Comparison of ENCODE assay signal across 1 cellular context in the genomic region with DNA sequence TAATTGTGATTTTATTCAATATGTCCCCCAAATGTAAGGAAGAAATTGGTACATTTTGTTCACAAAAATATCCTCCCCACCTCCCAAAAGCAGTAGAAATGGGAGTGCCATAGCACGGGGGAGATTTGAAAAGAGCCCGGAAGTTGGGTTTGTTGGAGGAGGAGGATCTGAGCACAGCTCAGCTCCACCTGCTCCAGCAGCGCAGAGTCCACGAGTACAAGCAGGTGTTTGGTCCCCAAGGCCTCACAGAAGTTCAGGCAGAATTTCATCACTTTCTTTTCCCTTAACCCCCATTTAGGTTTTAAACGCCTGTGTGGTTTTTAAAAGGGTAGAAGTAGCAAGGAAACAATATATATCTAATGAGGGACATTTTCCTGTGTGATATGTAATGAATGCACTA.
TF ChIP-seq lines count a peak whose summit lies in the region.

No MANE protein-coding gene starts in this region.

TF ChIP-seq in WTC11, 78 proteins besides CTCF, POLR2A, EP300 and RAD21 (continued from another document):
- TF ChIP-seq, protein P1, sequence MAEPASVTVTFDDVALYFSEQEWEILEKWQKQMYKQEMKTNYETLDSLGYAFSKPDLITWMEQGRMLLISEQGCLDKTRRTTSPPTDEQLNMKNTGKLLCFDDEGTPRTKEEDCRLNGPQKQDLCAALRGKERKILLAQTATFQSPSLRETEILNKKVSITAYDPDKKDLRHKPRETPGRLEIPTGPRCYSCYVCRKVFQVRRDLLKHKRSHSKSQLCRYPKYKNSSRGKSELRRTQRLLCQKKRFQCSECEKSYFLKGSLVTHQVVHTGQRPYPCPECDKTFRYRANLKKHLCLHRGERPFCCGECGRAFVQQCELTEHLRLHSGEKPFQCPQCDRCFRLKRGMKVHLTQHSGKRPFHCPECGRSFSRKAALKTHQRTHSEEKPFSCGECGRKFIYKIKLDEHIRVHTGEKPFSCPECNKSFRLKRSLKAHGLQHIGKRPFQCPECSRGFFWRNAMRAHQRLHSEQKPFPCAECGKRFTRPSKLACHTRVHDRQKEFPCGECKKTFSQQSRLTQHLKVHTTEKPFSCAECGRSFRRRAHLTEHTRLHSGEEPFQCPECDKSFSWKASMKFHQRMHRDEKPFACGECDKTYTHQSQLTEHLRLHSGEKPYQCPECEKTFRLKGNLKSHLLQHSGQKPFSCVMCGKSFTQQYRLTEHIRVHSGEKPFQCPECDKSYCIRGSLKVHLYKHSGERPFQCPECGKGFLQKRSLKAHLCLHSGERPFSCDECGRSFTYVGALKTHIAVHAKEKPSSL (CRISPR knock-in tag; conservative IDR thresholded peaks at IDR 0.05), result no peak
- TF ChIP-seq MYBL2 (CRISPR knock-in tag; IDR thresholded peaks at IDR 0.05), result no peak
